In the genomic region with DNA sequence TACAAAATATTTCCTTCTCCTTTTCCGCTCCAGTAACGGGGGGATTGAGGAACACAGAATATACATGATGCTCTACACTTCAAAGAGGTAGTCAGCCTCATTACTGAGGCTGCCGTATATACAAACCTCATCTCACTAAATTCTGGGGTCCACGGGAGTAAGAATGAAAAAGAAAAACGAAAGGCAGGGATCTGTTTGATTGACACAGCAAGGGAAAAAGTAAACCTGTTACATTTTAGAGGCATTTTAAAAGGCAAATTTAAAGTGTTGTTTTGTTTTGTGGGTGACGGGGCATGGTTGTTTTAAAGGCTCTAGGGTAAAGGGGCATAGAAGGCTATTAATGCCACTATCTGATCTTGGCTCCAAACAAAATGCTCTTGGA, we compare ENCODE assay signal across 10 cellular contexts. TPM values are rescaled to one million over a fixed set of nuclear protein-coding genes. Genes with fewer than 3 reads are reported as not detected.
A peak's percentile ranks its signal among the peaks of the same experiment; 100 is the strongest.
DNase-seq lines count a peak whose midpoint lies in the region; ATAC-seq and TF ChIP-seq lines count a peak whose summit lies in the region.
"Had no signal": no experiment of that assay in that cellular context is flagged by ENCODE, and none has a peak within 500 bp of the region (broad histone marks: within the 10 kb centered on the region; RNA-seq: fewer than 3 reads in every experiment).

No MANE protein-coding gene starts in this region.

- peak overlapping the region in 10 of 11 experiments; percentile 39 to 75 (median 60); a peak in 17 of 22 replicates for H3K9ac ChIP-seq in BLaER1 treated with 17β-estradiol and CSF1 and Interleukin-3, amounts not matched to agents 10 nM and 100 nM
- no peak overlapping the region for H3K9ac ChIP-seq in endocrine pancreas (ENCODE audit: control insufficient read depth, insufficient read depth, low read length)

- DNase-seq in NCI-H2171 (lab: John Stamatoyannopoulos, UW): no peak
- DNase-seq in omental fat pad (ENCODE audit: low spot score): no peak
- no peak for DNase-seq in NCI-H2081 (lab: John Stamatoyannopoulos, UW)
- DNase-seq: activated B cell treated with CpG ODN at 0.5 μM for 24 hours, naive B cell had no signal

- peak overlapping the region; percentile 64 to 96 (median 83) for H3K4me2 ChIP-seq in BLaER1 treated with 17β-estradiol and CSF1 and Interleukin-3, amounts not matched to agents 10 nM and 100 nM

- peak overlapping the region in 1 of 11 experiments; percentile 33; a peak in 1 of 22 replicates for H3K27ac ChIP-seq in BLaER1 treated with 17β-estradiol and CSF1 and Interleukin-3, amounts not matched to agents 10 nM and 100 nM
- H3K27ac ChIP-seq in KOPT-K1 (ENCODE audit: low read depth, low read length, poor library complexity, severe bottlenecking): peak overlapping the region; percentile 77

- peak overlapping the region; percentile 47 to 68 (median 58) for H3K4me3 ChIP-seq in BLaER1 treated with 17β-estradiol and CSF1 and Interleukin-3, amounts not matched to agents 10 nM and 100 nM
- H3K4me3 ChIP-seq in endocrine pancreas (ENCODE audit: control insufficient read depth, insufficient read depth, low read length): peak overlapping the region; percentile 0
- H3K4me3 ChIP-seq in neuron (ENCODE audit: low read length): peak overlapping the region; percentile 15

- H2AFZ ChIP-seq in neuron (ENCODE audit: low read depth, low read length): peak overlapping the region; percentile 5

- H3K36me3 ChIP-seq in BLaER1 treated with 17β-estradiol and CSF1 and Interleukin-3, amounts not matched to agents 10 nM and 100 nM: no peaks in the 10 kb centered on the region
- H3K36me3 ChIP-seq in KOPT-K1 (ENCODE audit: insufficient read depth, low read length): no peaks in the 10 kb centered on the region
- H3K36me3 ChIP-seq in endocrine pancreas (ENCODE audit: control insufficient read depth, insufficient read depth, low read length): no peaks in the 10 kb centered on the region
- no peaks in the 10 kb centered on the region for H3K36me3 ChIP-seq in neuron (ENCODE audit: insufficient read depth, low read length)

- H3K27me3 ChIP-seq in BLaER1 treated with 17β-estradiol and CSF1 and Interleukin-3, amounts not matched to agents 10 nM and 100 nM: peaks cover 28 to 45% (median 40%) of the 10 kb centered on the region in 11 experiments
- H3K27me3 ChIP-seq in endocrine pancreas (ENCODE audit: control insufficient read depth, insufficient read depth, low read length) (peaks cover 24% of the 10 kb centered on the region), neuron (ENCODE audit: insufficient read depth, low read length) (no peaks in the 10 kb centered on the region)

- no peak for TF ChIP-seq CTCF in omental fat pad (IDR thresholded peaks at IDR 0.05)

- ATAC-seq in HG03457 (IDR thresholded peaks at IDR 0.05; ENCODE audit: unreplicated experiment): no peak
- ATAC-seq in omental fat pad (ENCODE audit: low FRiP score): no peak

- H3K9me3 ChIP-seq in BLaER1 treated with 17β-estradiol and CSF1 and Interleukin-3, amounts not matched to agents 10 nM and 100 nM (replicated peaks in 1 of 11): peaks cover 37 to 43% (median 41%) of the 10 kb centered on the region in 11 experiments
- H3K9me3 ChIP-seq in KOPT-K1 (ENCODE audit: insufficient read depth, low read length, poor library complexity, severe bottlenecking) (no peaks in the 10 kb centered on the region), endocrine pancreas (ENCODE audit: control insufficient read depth, low read length) (no peaks in the 10 kb centered on the region), neuron (ENCODE audit: low read length) (no peaks in the 10 kb centered on the region)

- peaks cover 12 to 33% (median 24%) of the 10 kb centered on the region in 10 experiments; a peak in 17 of 20 replicates for H3K4me1 ChIP-seq in BLaER1 treated with 17β-estradiol and CSF1 and Interleukin-3, amounts not matched to agents 10 nM and 100 nM
- H3K4me1 ChIP-seq in endocrine pancreas (ENCODE audit: control insufficient read depth, insufficient read depth, low read length): no peaks in the 10 kb centered on the region
- peaks cover 5% of the 10 kb centered on the region for H3K4me1 ChIP-seq in neuron (ENCODE audit: insufficient read depth, low read length)

- no peaks in the 10 kb centered on the region; a peak in 1 of 22 replicates for H4K20me1 ChIP-seq in BLaER1 treated with 17β-estradiol and CSF1 and Interleukin-3, amounts not matched to agents 10 nM and 100 nM

RNA-seq across cellular contexts. Expression of a gene that starts 2.9 kb away (rescaled TPM):
- total RNA-seq in omental fat pad: under 1 TPM in 3 of 4 donors, not detected in 1; under 0.01 to 0.46 (median 0.16) TPM
- total RNA-seq: activated B cell treated with CpG ODN at 0.5 μM for 24 hours had no signal

Comparison
In these comparisons a context has a peak if more than half of its experiments do, and no peak if none do; other contexts are left out.
1. H3K4me3 ChIP-seq: peak in every context shown above with its lines; median percentile 58 in BLaER1 treated with 17β-estradiol and CSF1 and Interleukin-3, amounts not matched to agents 10 nM and 100 nM; 15 in neuron; 0 in endocrine pancreas.